ENCODE assay signal across 8 cellular contexts in genomic region chr5:141192110-141192725, GRCh38. TPM values are rescaled to one million over a fixed set of nuclear protein-coding genes. Genes with fewer than 3 reads are reported as not detected.
A peak's percentile ranks its signal among the peaks of the same experiment; 100 is the strongest.
DNase-seq lines count a peak whose midpoint lies in the region; ATAC-seq and TF ChIP-seq lines count a peak whose summit lies in the region.

TSS of gene PCDHB10 (plus strand) at chr5:141192353. CDS start at chr5:141192553, 200 bp downstream.

- peaks cover 4 to 6% of the 10 kb centered on the region in 2 experiments for H3K4me1 Mint-ChIP-seq in H9

- peak within 1 kb of the TSS; percentile 22 for H3K4me2 ChIP-seq in H9 (ENCODE audit: insufficient read depth, insufficient read length, low read length)

- no peaks in the 10 kb centered on the region for H4K20me1 ChIP-seq in H9 (ENCODE audit: control insufficient read depth, insufficient read depth, insufficient read length)

- H2AK5ac ChIP-seq in H9 (ENCODE audit: insufficient read length, low read length), result no peak within 1 kb of the TSS

- H4K5ac ChIP-seq in H9 (ENCODE audit: insufficient read length, low read depth, low read length), result no peak within 1 kb of the TSS

- H4K91ac ChIP-seq in H9 (ENCODE audit: insufficient read length, low read depth, low read length), result no peak within 1 kb of the TSS

- peak within 1 kb of the TSS; percentile 72 for H3K18ac ChIP-seq in H9 (ENCODE audit: insufficient read length, low read depth, low read length)

- H3K9me3 Mint-ChIP-seq in H9, result peaks cover 32% of the 10 kb centered on the region in 2 experiments

- H2BK12ac ChIP-seq in H9 (ENCODE audit: insufficient read length, low read depth, low read length), result no peak within 1 kb of the TSS

- H2AFZ ChIP-seq in H9 (ENCODE audit: low read length), result peak within 1 kb of the TSS; percentile 76

- no peaks in the 10 kb centered on the region for H3K79me1 ChIP-seq in H9 (ENCODE audit: insufficient read depth, low read depth, low read length, poor library complexity, severe bottlenecking)

- no peak within 1 kb of the TSS for H3T11ph ChIP-seq in H9 (ENCODE audit: low read length)

- no peaks in the 10 kb centered on the region for H3K9me3 ChIP-seq in H9 (ENCODE audit: control insufficient read depth, low read depth, low read length)

- DNase-seq in COLO668 (lab: John Stamatoyannopoulos, UW; ENCODE audit: unreplicated experiment) (peak; percentile 43), H9 (peak; percentile 77), germinal center (ENCODE audit: low spot score) (peak; percentile 32), NCI-H2107 (lab: John Stamatoyannopoulos, UW) (no peak), NCI-H1092 treated with DMSO at 0.1 percent for 48 hours (lab: John Stamatoyannopoulos, UW) (no peak), middle frontal gyrus (ENCODE audit: extremely low spot score, low spot score) (no peak)
- DNase-seq in stimulated activated CD8-positive, alpha-beta memory T cell treated with anti-CD3 and anti-CD28 coated beads, Interleukin-4, amount 100 ng/mL, for 48 hours, result peak; percentile 57

- H3K36me3 Mint-ChIP-seq in H9 (ENCODE audit: insufficient read depth in 1 of 3, low read depth in 3 of 3), result peaks cover 8 to 26% (median 12%) of the 10 kb centered on the region in 3 experiments

- no peak within 1 kb of the TSS for H3K23ac ChIP-seq in H9 (ENCODE audit: insufficient read length, low read depth, low read length)

- peak; percentile 94 for TF ChIP-seq CTCF in H9 (conservative IDR thresholded peaks at IDR 0.05)

- no peak within 1 kb of the TSS for H3K9ac ChIP-seq in H9 (ENCODE audit: extremely low read depth, insufficient read length, low read length)

- peak within 1 kb of the TSS; percentile 24 to 50; a peak in 4 of 5 replicates for H3K4me3 Mint-ChIP-seq in H9

- no peak within 1 kb of the TSS for H2BK15ac ChIP-seq in H9 (ENCODE audit: low read depth, low read length)

- peak within 1 kb of the TSS; percentile 86; the same call in 1 of the 2 replicates for H3K14ac ChIP-seq in H9 (ENCODE audit: insufficient read depth, low read length)

- no peaks in the 10 kb centered on the region for H3K27me3 ChIP-seq in H9 (ENCODE audit: insufficient read depth, low read length)

- H3K79me2 ChIP-seq in H9 (ENCODE audit: insufficient read depth, low read length), result no peaks in the 10 kb centered on the region

- H3K27me3 Mint-ChIP-seq in H9 (ENCODE audit: low read depth), result no peaks in the 10 kb centered on the region; the same call in 1 of the 2 replicates

- H3K4me1 ChIP-seq in H9 (ENCODE audit: insufficient read depth, low read length), result no peaks in the 10 kb centered on the region

- no peak within 1 kb of the TSS for H3K27ac ChIP-seq in H9 (ENCODE audit: insufficient read length, low read depth, low read length)

- H2BK20ac ChIP-seq in H9 (ENCODE audit: low read depth, low read length, poor library complexity, severe bottlenecking), result no peak within 1 kb of the TSS

- no peak within 1 kb of the TSS for H3K4ac ChIP-seq in H9 (ENCODE audit: low read depth, low read length)

- no peak within 1 kb of the TSS for H3K27ac Mint-ChIP-seq in H9

- no peak within 1 kb of the TSS for H4K8ac ChIP-seq in H9 (replicated peaks; ENCODE audit: insufficient read length, low read depth, low read length)

- H2BK120ac ChIP-seq in H9 (ENCODE audit: low read depth, low read length, poor library complexity, severe bottlenecking), result no peak within 1 kb of the TSS

- no peak within 1 kb of the TSS for H2BK5ac ChIP-seq in H9 (ENCODE audit: insufficient read length, low read length)

- H3K56ac ChIP-seq in H9 (ENCODE audit: insufficient read length, low read depth, low read length), result no peak within 1 kb of the TSS

- ATAC-seq in SK-N-SH treated with all-trans-retinoic acid at 6 μM for 48 hours, result peak; percentile 61; the same call in 1 of the 3 replicates

- no CpG with 5 or more reads among the region's 10 CpGs for WGBS in H9 (ENCODE audit: extremely low coverage, insufficient read length, low lambda C conversion rate)

- H3K23me2 ChIP-seq in H9 (ENCODE audit: insufficient read length, low read depth, low read length, poor library complexity, severe bottlenecking), result no peaks in the 10 kb centered on the region

TF ChIP-seq in SK-N-SH treated with all-trans-retinoic acid at 6 μM for 48 hours, 23 proteins besides CTCF, POLR2A, EP300 and RAD21:
- TF ChIP-seq SNAI2 (CRISPR knock-in tag; IDR thresholded peaks at IDR 0.05), result no peak
- TF ChIP-seq ISL1 (CRISPR knock-in tag; IDR thresholded peaks at IDR 0.05), result no peak

RNA-seq across cellular contexts. Expression of gene PCDHB10, which starts in this region (rescaled TPM):
- total RNA-seq in H9 (2021), result 1.5 and 1.6 TPM in 2 replicates

Comparison
In these comparisons a context has a peak if more than half of its experiments do, and no peak if none do; other contexts are left out.
1. DNase-seq: peak in COLO668 (single experiment), H9 (single experiment), germinal center (single experiment) and stimulated activated CD8-positive, alpha-beta memory T cell treated with anti-CD3 and anti-CD28 coated beads, Interleukin-4, amount 100 ng/mL, for 48 hours (single experiment); none in NCI-H2107 (single experiment), NCI-H1092 treated with DMSO at 0.1 percent for 48 hours (single experiment) and middle frontal gyrus (single experiment).